Comparison of ENCODE assay signal across 16 cellular contexts in genomic region chr22:31277741-31278642, GRCh38. TPM values are rescaled to one million over a fixed set of nuclear protein-coding genes. Genes with fewer than 3 reads are reported as not detected.
DNase-seq lines count a peak whose midpoint lies in the region; ATAC-seq, FAIRE-seq and TF ChIP-seq lines count a peak whose summit lies in the region.
"Had no signal": no experiment of that assay in that cellular context is flagged by ENCODE, and none has a peak within 500 bp of the region (broad histone marks: within the 10 kb centered on the region; RNA-seq: fewer than 3 reads in every experiment).

No MANE protein-coding gene starts in this region.

- peaks cover 87% of the 10 kb centered on the region for H3K4me1 Mint-ChIP-seq in CD8-positive, alpha-beta T cell (ENCODE audit: low read depth)
- peaks cover under 1% of the 10 kb centered on the region; the same call in 2 of the 3 replicates for H3K4me1 Mint-ChIP-seq in GM23338

- H3K27me3 ChIP-seq in CD8-positive, alpha-beta T cell (ENCODE audit: insufficient read depth, low read length) = no peaks in the 10 kb centered on the region
- H3K27me3 ChIP-seq in sigmoid colon = no peaks in the 10 kb centered on the region
- no peaks in the 10 kb centered on the region for H3K27me3 ChIP-seq in GM23338 (ENCODE audit: insufficient read depth)

- no peak for DNase-seq in CD8-positive, alpha-beta T cell
- no peak for DNase-seq in RWPE1 (ENCODE audit: low spot score)
- no peak for DNase-seq in epithelial cell of prostate (ENCODE audit: low read depth, low spot score)
- peak; percentile 60 for DNase-seq in sigmoid colon
- DNase-seq in GM23338 (ENCODE audit: low spot score) = no peak
- DNase-seq in frontal cortex (ENCODE audit: low spot score in 2 of 2) = no peak
- DNase-seq in SW480 (ENCODE audit: low spot score) = no peak
- DNase-seq in HUDEP-2 (lab: John Stamatoyannopoulos, UW; ENCODE audit: unreplicated experiment in 76 of 76) = no peak
- DNase-seq: COR-L47, GF-D8, NCI-H1436, NCI-H510A treated with DMSO at 0.1 percent for 48 hours, right cardiac atrium had no signal

- POLR2A ChIA-PET in CD8-positive, alpha-beta T cell (lab: Charles Lee) = interaction anchor here (0.6 to 18.7 kb wide), 10 partner anchors 8 to 309 kb away, joined by 3 to 608 read pairs (median 6); partner anchors contain the start of genes LIMK2, MORC2, PATZ1 and PIK3IP1
- POLR2A ChIA-PET in RWPE1 (lab: Yijun Ruan, JAX; ENCODE audit: low non-redundant PET) = no interaction called here

- H2AFZ ChIP-seq in GM23338 = no peak overlapping the region

- no peaks in the 10 kb centered on the region for H3K9me3 Mint-ChIP-seq in CD8-positive, alpha-beta T cell
- H3K9me3 Mint-ChIP-seq in GM23338 = no peaks in the 10 kb centered on the region

- 80 to 81% methylated on average over 15 of the region's 15 CpGs for WGBS in sigmoid colon, 2 donors

- no peak for ATAC-seq in CD8-positive, alpha-beta T cell
- ATAC-seq in GM23338 = no peak
- ATAC-seq: K562, right cardiac atrium had no signal

- peak overlapping the region; percentile 73 for H3K4me3 Mint-ChIP-seq in CD8-positive, alpha-beta T cell
- H3K4me3 Mint-ChIP-seq in GM23338 = no peak overlapping the region

- TF ChIP-seq CTCF in CD8-positive, alpha-beta T cell (IDR thresholded peaks at IDR 0.05) = no peak
- TF ChIP-seq CTCF in RWPE1 (conservative IDR thresholded peaks at IDR 0.05; ENCODE audit: low read depth) = no peak
- no peak for TF ChIP-seq CTCF in sigmoid colon (IDR thresholded peaks at IDR 0.05)
- TF ChIP-seq CTCF in GM23338 (conservative IDR thresholded peaks at IDR 0.05; ENCODE audit: low read depth in 2 of 2) = no peak

- H3K27me3 Mint-ChIP-seq in CD8-positive, alpha-beta T cell (ENCODE audit: low read depth) = no peaks in the 10 kb centered on the region
- H3K27me3 Mint-ChIP-seq in GM23338 (ENCODE audit: insufficient read depth, low read depth, poor library complexity) = peaks cover 2% of the 10 kb centered on the region

- H3K36me3 ChIP-seq in CD8-positive, alpha-beta T cell (ENCODE audit: insufficient read depth, low read length) = peaks cover 37% of the 10 kb centered on the region
- H3K36me3 ChIP-seq in sigmoid colon (peaks cover 21 to 85% (median 28%) of the 10 kb centered on the region in 4 donors), GM23338 (ENCODE audit: insufficient read depth) (peaks cover 20% of the 10 kb centered on the region)

- TF ChIP-seq POLR2A in sigmoid colon (IDR thresholded peaks at IDR 0.05) = no peak

- H3K27ac Mint-ChIP-seq in CD8-positive, alpha-beta T cell = peak overlapping the region; percentile 94
- H3K27ac Mint-ChIP-seq in GM23338 = no peak overlapping the region

- CTCF ChIA-PET in CD8-positive, alpha-beta T cell (lab: Charles Lee) = interaction anchor here (1.3 to 4.4 kb wide), 5 partner anchors 8 to 36 kb away, joined by 4 to 22 read pairs (median 8); partner anchors contain the start of gene PIK3IP1
- CTCF ChIA-PET in RWPE1 (lab: Yijun Ruan, JAX) = interaction anchor here (1.1 kb wide), 1 partner anchor 328 kb away, joined by 3 read pairs; no protein-coding TSS in a partner anchor

- H3K9me2 ChIP-seq in GM23338 (ENCODE audit: insufficient read depth) = no peaks in the 10 kb centered on the region

- no peaks in the 10 kb centered on the region for H4K20me1 ChIP-seq in GM23338 (replicated peaks; ENCODE audit: insufficient read depth)

- no peaks in the 10 kb centered on the region for H3F3A ChIP-seq in GM23338 (replicated peaks; ENCODE audit: low read depth)

- H3K4me3 ChIP-seq in CD8-positive, alpha-beta T cell (ENCODE audit: low read depth, low read length) = no peak overlapping the region
- no peak overlapping the region for H3K4me3 ChIP-seq in sigmoid colon
- H3K4me3 ChIP-seq in GM23338 = no peak overlapping the region
- H3K4me3 ChIP-seq: K562 had no signal

- intact Hi-C loops in CD8-positive, alpha-beta T cell (cut with DNase I, micrococcal nuclease) = loop anchor here in 1 of 2 experiments (10.0 kb wide), 1 partner anchor 313 kb away; the partner anchor contains the start of genes MORC2 and TUG1
- intact Hi-C loops in sigmoid colon (cut with DNase I) = no loop called here

- H3K79me2 ChIP-seq in GM23338 (replicated peaks; ENCODE audit: insufficient read depth) = no peaks in the 10 kb centered on the region

- peaks cover 91% of the 10 kb centered on the region for H3K4me1 ChIP-seq in CD8-positive, alpha-beta T cell (ENCODE audit: insufficient read depth, low read length)
- H3K4me1 ChIP-seq in sigmoid colon (no peaks in the 10 kb centered on the region), GM23338 (ENCODE audit: insufficient read depth) (no peaks in the 10 kb centered on the region)

- H3K27ac ChIP-seq in CD8-positive, alpha-beta T cell (ENCODE audit: low read depth, low read length) = peak overlapping the region; percentile 54
- H3K27ac ChIP-seq in RWPE1 (peak overlapping the region; percentile 51), epithelial cell of prostate (peak overlapping the region; percentile 47), sigmoid colon (peak overlapping the region in 1 of 4 donors; percentile 8), GM23338 (ENCODE audit: low read depth) (no peak overlapping the region)

- TF ChIP-seq EP300 in sigmoid colon (IDR thresholded peaks at IDR 0.05) = no peak

- FAIRE-seq in frontal cortex (lab: Jason Lieb, UNC) = no peak
- FAIRE-seq: astrocyte, K562, RCC 7860 had no signal

- no peak overlapping the region for H3K4me2 ChIP-seq in GM23338

- peaks cover 68% of the 10 kb centered on the region for H3K36me3 Mint-ChIP-seq in CD8-positive, alpha-beta T cell
- H3K36me3 Mint-ChIP-seq in GM23338 (ENCODE audit: low read depth) = peaks cover 41% of the 10 kb centered on the region

- H3K9me3 ChIP-seq in CD8-positive, alpha-beta T cell (ENCODE audit: low read length) = no peaks in the 10 kb centered on the region
- no peaks in the 10 kb centered on the region for H3K9me3 ChIP-seq in sigmoid colon

TF ChIP-seq in GM23338, 12 proteins besides CTCF, POLR2A, EP300 and RAD21 (continues in another document):
- TF ChIP-seq JUNB (IDR thresholded peaks at IDR 0.05; ENCODE audit: unreplicated experiment) (no peak), ZNF331 (CRISPR knock-in tag; IDR thresholded peaks at IDR 0.05; ENCODE audit: low read depth) (no peak), STAT1 (IDR thresholded peaks at IDR 0.05; ENCODE audit: unreplicated experiment) (no peak), ZNF114 (CRISPR knock-in tag; IDR thresholded peaks at IDR 0.05) (no peak), POLR2AphosphoS5 (IDR thresholded peaks at IDR 0.05; ENCODE audit: low read depth) (no peak), ETS1 (IDR thresholded peaks at IDR 0.05) (no peak), EZH2 (IDR thresholded peaks at IDR 0.05; ENCODE audit: low read depth, unreplicated experiment) (no peak), NANOG (IDR thresholded peaks at IDR 0.05; ENCODE audit: borderline replicate concordance) (no peak), REST (IDR thresholded peaks at IDR 0.05; ENCODE audit: unreplicated experiment) (no peak)

RNA-seq across cellular contexts. Expression of gene PIK3IP1, which starts 14.3 kb away (rescaled TPM):
- total RNA-seq in CD8-positive, alpha-beta T cell = 100 to 1,000 TPM; 802 to 814 TPM
- total RNA-seq in sigmoid colon (10 to 100 TPM; 32.4 to 55.0 (median 50.3) TPM), frontal cortex (20.8 TPM)
- polyA plus RNA-seq in sigmoid colon (10 to 100 TPM in 1 of 3 donors, 1 to 10 TPM in 2; 5.8 to 87.6 (median 6.0) TPM), GM23338 (2016; fragmentation: Nextera tagmentation; extraction: Ambion mirVana) (1.1 and 1.5 TPM in 2 replicates)
- 1.6 and 2.2 TPM in 2 replicates for total RNA-seq in GM23338 (2014; rRNA removed; shearing (Covaris generic))

Comparison
In these comparisons a context has a peak if more than half of its experiments do, and no peak if none do; other contexts are left out.
1. RNA of gene PIK3IP1, which starts 14.3 kb away (total RNA-seq): 802 to 814 TPM in CD8-positive, alpha-beta T cell; 32.4 to 55.0 TPM in sigmoid colon, 20.8 TPM in frontal cortex (single experiment) and 1.6 to 2.2 TPM in GM23338; every median in the first group is over 10 times any median in the second.